ENCODE assay signal across 24 cellular contexts in genomic region chr1:68370101-68370915, GRCh38.
"Had no signal": no experiment of that assay in that cellular context is flagged by ENCODE, and none has a peak within 500 bp of the region (broad histone marks: within the 10 kb centered on the region; RNA-seq: fewer than 3 reads in every experiment).

No MANE protein-coding gene starts in this region.

- H3K27ac ChIP-seq: adrenal gland, breast epithelium, Peyer's patch, RWPE1 had no signal

- H3K27ac Mint-ChIP-seq: activated CD8-positive, alpha-beta T cell treated with anti-CD3 and anti-CD28 coated beads, Interleukin-2, amount 10 ng/mL, durations not matched to agents 7 days and 5 days; activated naive CD8-positive, alpha-beta T cell treated with anti-CD3 and anti-CD28 coated beads, Interleukin-2, amount 10 ng/mL, durations not matched to agents 7 days and 5 days; T-helper 1 cell treated with Interleukin-12 subunit alpha and Interleukin-12 subunit beta and Interleukin-4 antibody, amounts not matched to agents 30 μg/mL and 1 μg/mL, for 36 hours; WTC11 had no signal

- H3K27me3 Mint-ChIP-seq: activated naive CD8-positive, alpha-beta T cell treated with anti-CD3 and anti-CD28 coated beads, Interleukin-2, amount 10 ng/mL, durations not matched to agents 7 days and 5 days had no signal

- H3K4me1 Mint-ChIP-seq: activated naive CD8-positive, alpha-beta T cell treated with anti-CD3 and anti-CD28 coated beads, Interleukin-2, amount 10 ng/mL, durations not matched to agents 7 days and 5 days had no signal

- H3K4me1 ChIP-seq: breast epithelium, Peyer's patch had no signal

- DNase-seq: activated CD4-positive, alpha-beta T cell treated with anti-CD3 and anti-CD28 coated beads for 48 hours; activated CD4-positive, alpha-beta T cell treated with anti-CD3 and anti-CD28 coated beads, Interleukin-2, amount 50 U/mL, for 4 hours; activated CD4-positive, CD25-positive, alpha-beta regulatory T cell treated with anti-CD3 and anti-CD28 coated beads, Interleukin-2, amount 50 U/mL, for 72 hours; activated CD8-positive, alpha-beta memory T cell treated with anti-CD3 and anti-CD28 coated beads, Interleukin-2, amount 50 U/mL, for 48 hours; activated CD8-positive, alpha-beta T cell treated with anti-CD3 and anti-CD28 coated beads, Interleukin-2, amount 10 ng/mL, durations not matched to agents 7 days and 5 days; activated naive CD4-positive, alpha-beta T cell treated with anti-CD3 and anti-CD28 coated beads, Interleukin-2, amount 50 U/mL, for 16 hours; activated naive CD8-positive, alpha-beta T cell treated with anti-CD3 and anti-CD28 coated beads, Interleukin-2, amount 10 ng/mL, durations not matched to agents 7 days and 5 days; activated T-cell treated with anti-CD3 and anti-CD28 coated beads, Interleukin-2, amount 50 U/mL, for 1 hour; adrenal gland; anterior cingulate cortex; caudate nucleus; Kasumi-1; NCI-H1048; NCI-H146; NCI-H187 treated with DMSO at 0.1 percent for 48 hours; NCI-H2081 treated with DMSO at 0.1 percent for 48 hours; NCI-H446; NCI-H524; Peyer's patch; SHP77 had no signal

- H3K36me3 Mint-ChIP-seq: activated naive CD8-positive, alpha-beta T cell treated with anti-CD3 and anti-CD28 coated beads, Interleukin-2, amount 10 ng/mL, durations not matched to agents 7 days and 5 days; WTC11 had no signal

- H3K27me3 ChIP-seq: adrenal gland, breast epithelium, Peyer's patch had no signal

- H3K9me3 ChIP-seq: adrenal gland, breast epithelium, Peyer's patch had no signal

- ATAC-seq: activated CD8-positive, alpha-beta T cell treated with anti-CD3 and anti-CD28 coated beads, Interleukin-2, amount 10 ng/mL, durations not matched to agents 7 days and 5 days; WTC11 had no signal

- H3K4me3 Mint-ChIP-seq: activated CD8-positive, alpha-beta T cell treated with anti-CD3 and anti-CD28 coated beads, Interleukin-2, amount 10 ng/mL, durations not matched to agents 7 days and 5 days; activated naive CD8-positive, alpha-beta T cell treated with anti-CD3 and anti-CD28 coated beads, Interleukin-2, amount 10 ng/mL, durations not matched to agents 7 days and 5 days; T-helper 1 cell treated with Interleukin-12 subunit alpha and Interleukin-12 subunit beta and Interleukin-4 antibody, amounts not matched to agents 30 μg/mL and 1 μg/mL, for 36 hours; WTC11 had no signal

- H3K9me3 Mint-ChIP-seq: activated naive CD8-positive, alpha-beta T cell treated with anti-CD3 and anti-CD28 coated beads, Interleukin-2, amount 10 ng/mL, durations not matched to agents 7 days and 5 days; T-helper 1 cell treated with Interleukin-12 subunit alpha and Interleukin-12 subunit beta and Interleukin-4 antibody, amounts not matched to agents 30 μg/mL and 1 μg/mL, for 36 hours; WTC11 had no signal

- H3K36me3 ChIP-seq: adrenal gland, breast epithelium, Peyer's patch had no signal

- H3K4me3 ChIP-seq: adrenal gland, breast epithelium, Peyer's patch had no signal
